In the genomic region with DNA sequence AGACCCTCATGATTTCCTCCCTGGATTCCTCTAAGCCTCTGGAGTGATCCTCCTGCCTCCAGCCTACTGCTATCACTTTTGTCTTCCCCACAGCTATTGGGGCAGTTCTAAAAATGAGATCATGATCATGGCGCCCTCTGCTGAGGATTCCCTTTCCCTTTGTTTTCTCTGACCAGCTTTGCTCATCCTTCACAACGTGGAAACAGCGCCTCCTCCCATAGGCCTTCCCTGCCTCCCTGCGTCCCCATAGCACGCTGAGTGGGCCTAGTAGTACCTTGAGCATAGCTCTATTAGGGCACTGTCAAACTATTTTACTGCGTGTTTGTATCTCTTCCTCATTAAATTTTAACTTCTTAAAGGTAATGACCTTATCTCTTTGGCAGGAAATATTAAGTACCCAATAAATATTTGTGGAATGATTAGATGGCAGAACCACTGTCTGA, we compare ENCODE assay signal across 8 cellular contexts.
DNase-seq lines count a peak whose midpoint lies in the region; ATAC-seq and TF ChIP-seq lines count a peak whose summit lies in the region.

No MANE protein-coding gene starts in this region.

- no peak overlapping the region for H3K4ac ChIP-seq in mesenchymal stem cell (ENCODE audit: low read depth in 1 of 2, low read length in 2 of 2)

- H3K36me3 ChIP-seq in DOHH2 (ENCODE audit: control insufficient read depth, low read length) (no peaks in the 10 kb centered on the region), MG63 (no peaks in the 10 kb centered on the region), mesenchymal stem cell (ENCODE audit: control insufficient read depth in 1 of 2, insufficient read depth in 2 of 2, low read depth in 1 of 2, low read length in 2 of 2) (no peaks in the 10 kb centered on the region), sigmoid colon (no peaks in the 10 kb centered on the region)

- H3K4me3 ChIP-seq in DOHH2 (ENCODE audit: low read length) = no peak overlapping the region
- H3K4me3 ChIP-seq in MG63 = no peak overlapping the region
- no peak overlapping the region for H3K4me3 ChIP-seq in mesenchymal stem cell (ENCODE audit: insufficient read depth in 1 of 2, low read depth in 1 of 2, low read length in 2 of 2)
- H3K4me3 ChIP-seq in sigmoid colon = no peak overlapping the region

- CTCF ChIA-PET in RWPE1 (lab: Yijun Ruan, JAX) = interaction anchor here (0.5 to 1.5 kb wide), 5 partner anchors 9 to 688 kb away, joined by 3 to 5 read pairs (median 4); no protein-coding TSS in a partner anchor

- no peak overlapping the region for H3K27ac ChIP-seq in DOHH2 (ENCODE audit: low read depth, low read length)
- H3K27ac ChIP-seq in RWPE1 = no peak overlapping the region
- peak overlapping the region; percentile 66 for H3K27ac ChIP-seq in mesenchymal stem cell (ENCODE audit: low read length, poor library complexity, severe bottlenecking)
- H3K27ac ChIP-seq in sigmoid colon = no peak overlapping the region

- no peaks in the 10 kb centered on the region for H3K79me1 ChIP-seq in mesenchymal stem cell (replicated peaks; ENCODE audit: low read length, poor library complexity, severe bottlenecking)

- DNase-seq in MG63 = peak; percentile 49
- peak; percentile 30 for DNase-seq in RWPE1 (ENCODE audit: low spot score)
- peak; percentile 47 to 79 for DNase-seq in dermis microvascular lymphatic vessel endothelial cell (ENCODE audit: low read depth in 2 of 2)
- DNase-seq in mesenchymal stem cell = peak; percentile 84
- DNase-seq in sigmoid colon = no peak

- H3K9me2 ChIP-seq in DOHH2 (replicated peaks; ENCODE audit: control insufficient read depth, low read length) = no peaks in the 10 kb centered on the region

- H2BK5ac ChIP-seq in mesenchymal stem cell (ENCODE audit: low read depth, low read length, poor library complexity, severe bottlenecking) = no peak overlapping the region

- H2BK12ac ChIP-seq in mesenchymal stem cell (ENCODE audit: low read length in 2 of 2) = no peak overlapping the region

- no peak overlapping the region for H2BK120ac ChIP-seq in mesenchymal stem cell (ENCODE audit: low read depth, low read length)

- H3K27me3 ChIP-seq in DOHH2 (ENCODE audit: control insufficient read depth, low read length) (peaks cover 6% of the 10 kb centered on the region; the same call in 1 of the 2 replicates), MG63 (no peaks in the 10 kb centered on the region), mesenchymal stem cell (ENCODE audit: control insufficient read depth in 1 of 2, insufficient read depth in 1 of 2, low read length in 2 of 2) (no peaks in the 10 kb centered on the region), sigmoid colon (no peaks in the 10 kb centered on the region)

- H2AFZ ChIP-seq in mesenchymal stem cell (ENCODE audit: low read depth, low read length) = no peak overlapping the region

- H3K4me1 ChIP-seq in DOHH2 (ENCODE audit: control insufficient read depth, low read length) (no peaks in the 10 kb centered on the region), mesenchymal stem cell (ENCODE audit: control insufficient read depth, insufficient read depth, low read depth, low read length) (no peaks in the 10 kb centered on the region), sigmoid colon (no peaks in the 10 kb centered on the region)

- peak; percentile 85 for TF ChIP-seq CTCF in DOHH2 (IDR thresholded peaks at IDR 0.05; ENCODE audit: low read depth, low read length, poor library complexity, severe bottlenecking)
- TF ChIP-seq CTCF in RWPE1 (conservative IDR thresholded peaks at IDR 0.05; ENCODE audit: low read depth) = peak; percentile 44
- no peak for TF ChIP-seq CTCF in sigmoid colon (IDR thresholded peaks at IDR 0.05)

- intact Hi-C loops in sigmoid colon (cut with DNase I) = no loop called here

- H3K9me3 ChIP-seq in DOHH2 (ENCODE audit: control insufficient read depth, insufficient read depth, low read length) = no peaks in the 10 kb centered on the region
- no peaks in the 10 kb centered on the region for H3K9me3 ChIP-seq in MG63
- H3K9me3 ChIP-seq in mesenchymal stem cell (ENCODE audit: control insufficient read depth, low read length) = no peaks in the 10 kb centered on the region
- no peaks in the 10 kb centered on the region for H3K9me3 ChIP-seq in sigmoid colon

- POLR2A ChIA-PET in RWPE1 (lab: Yijun Ruan, JAX; ENCODE audit: low non-redundant PET) = no interaction called here

- H3K4me2 ChIP-seq in DOHH2 (ENCODE audit: low read length) (no peak overlapping the region), mesenchymal stem cell (ENCODE audit: low read length, poor library complexity, severe bottlenecking) (no peak overlapping the region)

- ATAC-seq in GM21723 (IDR thresholded peaks at IDR 0.05; ENCODE audit: unreplicated experiment) (peak; percentile 69), HG02571 (IDR thresholded peaks at IDR 0.05; ENCODE audit: unreplicated experiment) (no peak)

- no peak overlapping the region for H3K18ac ChIP-seq in mesenchymal stem cell (ENCODE audit: low read depth in 1 of 2, low read length in 2 of 2)

- no peak for TF ChIP-seq POLR2A in sigmoid colon (IDR thresholded peaks at IDR 0.05)

- 0% methylated on average over 5 of the region's 6 CpGs for whole genome bisulfite sequencing in mesenchymal stem cell
- 12 to 27% methylated on average over 6 of the region's 6 CpGs for WGBS in sigmoid colon, 2 donors

- H3F3A ChIP-seq in DOHH2 (ENCODE audit: control insufficient read depth, insufficient read depth) = no peaks in the 10 kb centered on the region

- no peak overlapping the region for H2AK5ac ChIP-seq in mesenchymal stem cell (ENCODE audit: low read length, severe bottlenecking)

- no peak overlapping the region for H4K91ac ChIP-seq in mesenchymal stem cell (ENCODE audit: low read length)

- no peak overlapping the region for H4K8ac ChIP-seq in mesenchymal stem cell (ENCODE audit: low read length)

- H3K79me2 ChIP-seq in DOHH2 (ENCODE audit: control insufficient read depth, low read length) = no peaks in the 10 kb centered on the region

- no peak overlapping the region for H3K23ac ChIP-seq in mesenchymal stem cell (ENCODE audit: low read length in 2 of 2)

- no peak overlapping the region for H3K14ac ChIP-seq in mesenchymal stem cell (ENCODE audit: low read length in 2 of 2)

- peaks cover 3% of the 10 kb centered on the region; the same call in 1 of the 2 replicates for H4K20me1 ChIP-seq in DOHH2 (ENCODE audit: control insufficient read depth, insufficient read depth, low read depth, low read length)

- no peak for TF ChIP-seq EP300 in sigmoid colon (IDR thresholded peaks at IDR 0.05)

- H2BK15ac ChIP-seq in mesenchymal stem cell (ENCODE audit: low read depth, poor library complexity, severe bottlenecking) = no peak overlapping the region

- peak overlapping the region; percentile 11 for H3K9ac ChIP-seq in mesenchymal stem cell (ENCODE audit: low read length)

Comparison
In these comparisons a context has a peak if more than half of its experiments do, and no peak if none do; other contexts are left out.
1. CTCF ChIP-seq: peak in DOHH2 (single experiment) and RWPE1 (single experiment); none in sigmoid colon (0 of 4).